ENCODE assay signal across 1 cellular context in the genomic region with DNA sequence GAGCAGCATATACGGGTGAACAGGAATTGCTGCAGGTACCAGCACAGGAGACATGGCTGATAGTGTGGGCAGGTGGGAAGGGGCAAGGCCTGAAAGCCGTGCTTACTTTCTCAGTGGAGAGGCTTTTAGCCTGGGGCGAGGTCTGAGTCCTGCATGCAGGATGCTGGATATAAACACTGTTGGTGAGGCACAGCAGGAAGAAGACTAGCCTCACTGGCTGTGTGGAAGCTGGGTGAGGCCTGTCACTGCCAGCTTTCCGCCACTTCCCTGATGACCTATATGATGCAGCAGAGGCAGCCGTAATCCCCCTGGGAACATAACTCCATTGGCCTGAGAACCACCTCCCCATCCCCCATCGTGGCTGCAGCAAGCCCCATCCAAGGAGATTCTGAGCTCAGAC.
TF ChIP-seq lines count a peak whose summit lies in the region.

No MANE protein-coding gene starts in this region.

TF ChIP-seq in GM23338, 12 proteins besides CTCF, POLR2A, EP300 and RAD21 (continued from another document):
- TF ChIP-seq, protein P1, sequence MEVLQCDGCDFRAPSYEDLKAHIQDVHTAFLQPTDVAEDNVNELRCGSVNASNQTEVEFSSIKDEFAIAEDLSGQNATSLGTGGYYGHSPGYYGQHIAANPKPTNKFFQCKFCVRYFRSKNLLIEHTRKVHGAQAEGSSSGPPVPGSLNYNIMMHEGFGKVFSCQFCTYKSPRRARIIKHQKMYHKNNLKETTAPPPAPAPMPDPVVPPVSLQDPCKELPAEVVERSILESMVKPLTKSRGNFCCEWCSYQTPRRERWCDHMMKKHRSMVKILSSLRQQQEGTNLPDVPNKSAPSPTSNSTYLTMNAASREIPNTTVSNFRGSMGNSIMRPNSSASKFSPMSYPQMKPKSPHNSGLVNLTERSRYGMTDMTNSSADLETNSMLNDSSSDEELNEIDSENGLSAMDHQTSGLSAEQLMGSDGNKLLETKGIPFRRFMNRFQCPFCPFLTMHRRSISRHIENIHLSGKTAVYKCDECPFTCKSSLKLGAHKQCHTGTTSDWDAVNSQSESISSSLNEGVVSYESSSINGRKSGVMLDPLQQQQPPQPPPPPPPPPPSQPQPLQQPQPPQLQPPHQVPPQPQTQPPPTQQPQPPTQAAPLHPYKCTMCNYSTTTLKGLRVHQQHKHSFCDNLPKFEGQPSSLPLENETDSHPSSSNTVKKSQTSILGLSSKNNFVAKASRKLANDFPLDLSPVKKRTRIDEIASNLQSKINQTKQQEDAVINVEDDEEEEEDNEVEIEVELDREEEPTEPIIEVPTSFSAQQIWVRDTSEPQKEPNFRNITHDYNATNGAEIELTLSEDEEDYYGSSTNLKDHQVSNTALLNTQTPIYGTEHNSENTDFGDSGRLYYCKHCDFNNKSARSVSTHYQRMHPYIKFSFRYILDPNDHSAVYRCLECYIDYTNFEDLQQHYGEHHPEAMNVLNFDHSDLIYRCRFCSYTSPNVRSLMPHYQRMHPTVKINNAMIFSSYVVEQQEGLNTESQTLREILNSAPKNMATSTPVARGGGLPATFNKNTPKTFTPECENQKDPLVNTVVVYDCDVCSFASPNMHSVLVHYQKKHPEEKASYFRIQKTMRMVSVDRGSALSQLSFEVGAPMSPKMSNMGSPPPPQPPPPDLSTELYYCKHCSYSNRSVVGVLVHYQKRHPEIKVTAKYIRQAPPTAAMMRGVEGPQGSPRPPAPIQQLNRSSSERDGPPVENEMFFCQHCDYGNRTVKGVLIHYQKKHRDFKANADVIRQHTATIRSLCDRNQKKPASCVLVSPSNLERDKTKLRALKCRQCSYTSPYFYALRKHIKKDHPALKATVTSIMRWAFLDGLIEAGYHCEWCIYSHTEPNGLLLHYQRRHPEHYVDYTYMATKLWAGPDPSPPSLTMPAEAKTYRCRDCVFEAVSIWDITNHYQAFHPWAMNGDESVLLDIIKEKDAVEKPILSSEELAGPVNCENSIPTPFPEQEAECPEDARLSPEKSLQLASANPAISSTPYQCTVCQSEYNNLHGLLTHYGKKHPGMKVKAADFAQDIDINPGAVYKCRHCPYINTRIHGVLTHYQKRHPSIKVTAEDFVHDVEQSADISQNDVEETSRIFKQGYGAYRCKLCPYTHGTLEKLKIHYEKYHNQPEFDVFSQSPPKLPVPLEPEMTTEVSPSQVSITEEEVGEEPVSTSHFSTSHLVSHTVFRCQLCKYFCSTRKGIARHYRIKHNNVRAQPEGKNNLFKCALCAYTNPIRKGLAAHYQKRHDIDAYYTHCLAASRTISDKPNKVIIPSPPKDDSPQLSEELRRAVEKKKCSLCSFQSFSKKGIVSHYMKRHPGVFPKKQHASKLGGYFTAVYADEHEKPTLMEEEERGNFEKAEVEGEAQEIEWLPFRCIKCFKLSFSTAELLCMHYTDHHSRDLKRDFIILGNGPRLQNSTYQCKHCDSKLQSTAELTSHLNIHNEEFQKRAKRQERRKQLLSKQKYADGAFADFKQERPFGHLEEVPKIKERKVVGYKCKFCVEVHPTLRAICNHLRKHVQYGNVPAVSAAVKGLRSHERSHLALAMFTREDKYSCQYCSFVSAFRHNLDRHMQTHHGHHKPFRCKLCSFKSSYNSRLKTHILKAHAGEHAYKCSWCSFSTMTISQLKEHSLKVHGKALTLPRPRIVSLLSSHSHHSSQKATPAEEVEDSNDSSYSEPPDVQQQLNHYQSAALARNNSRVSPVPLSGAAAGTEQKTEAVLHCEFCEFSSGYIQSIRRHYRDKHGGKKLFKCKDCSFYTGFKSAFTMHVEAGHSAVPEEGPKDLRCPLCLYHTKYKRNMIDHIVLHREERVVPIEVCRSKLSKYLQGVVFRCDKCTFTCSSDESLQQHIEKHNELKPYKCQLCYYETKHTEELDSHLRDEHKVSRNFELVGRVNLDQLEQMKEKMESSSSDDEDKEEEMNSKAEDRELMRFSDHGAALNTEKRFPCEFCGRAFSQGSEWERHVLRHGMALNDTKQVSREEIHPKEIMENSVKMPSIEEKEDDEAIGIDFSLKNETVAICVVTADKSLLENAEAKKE (CRISPR knock-in tag; IDR thresholded peaks at IDR 0.05): no peak
